1 cellular context compared by ENCODE assay signal in the genomic region with DNA sequence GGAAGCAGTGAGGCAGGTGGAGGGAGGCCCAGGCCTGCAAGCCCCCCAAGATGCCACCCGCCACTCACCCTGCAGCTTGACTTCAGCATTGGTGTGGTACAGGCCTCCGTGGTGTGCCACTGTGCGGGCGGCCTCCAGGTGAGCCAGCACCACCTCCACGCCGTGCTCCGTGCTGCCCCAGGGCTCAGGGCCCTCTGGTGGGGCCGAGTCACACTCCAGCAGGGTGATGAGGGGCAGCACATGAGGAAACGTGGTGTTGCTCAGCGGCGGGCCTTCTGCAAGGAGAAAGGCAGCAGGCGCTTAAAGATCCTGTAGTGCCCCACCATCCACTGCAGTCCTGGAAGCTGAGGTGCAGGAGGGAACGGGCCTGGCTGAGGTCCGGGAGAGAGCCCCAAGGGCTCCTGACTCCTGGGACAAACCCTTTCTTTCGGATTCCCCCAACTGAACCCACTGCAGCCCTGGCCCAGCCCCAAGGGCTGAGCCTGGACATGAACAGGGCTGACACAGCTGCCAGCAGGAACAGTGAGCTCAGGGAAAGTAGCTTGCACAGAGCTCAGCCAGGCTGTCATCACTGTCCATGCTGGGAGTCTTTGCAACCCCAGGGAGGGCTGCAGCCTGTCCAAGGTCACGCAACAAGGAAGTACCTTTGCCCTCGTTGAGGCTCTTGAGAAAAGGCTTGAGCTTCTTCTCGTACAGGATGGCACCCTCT.
TF ChIP-seq lines count a peak whose summit lies in the region.

No MANE protein-coding gene starts in this region.

TF ChIP-seq in A549, 52 proteins besides CTCF, POLR2A, EP300 and RAD21 (continued from another document):
- TF ChIP-seq, protein P1, sequence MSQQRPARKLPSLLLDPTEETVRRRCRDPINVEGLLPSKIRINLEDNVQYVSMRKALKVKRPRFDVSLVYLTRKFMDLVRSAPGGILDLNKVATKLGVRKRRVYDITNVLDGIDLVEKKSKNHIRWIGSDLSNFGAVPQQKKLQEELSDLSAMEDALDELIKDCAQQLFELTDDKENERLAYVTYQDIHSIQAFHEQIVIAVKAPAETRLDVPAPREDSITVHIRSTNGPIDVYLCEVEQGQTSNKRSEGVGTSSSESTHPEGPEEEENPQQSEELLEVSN (IDR thresholded peaks at IDR 0.05; ENCODE audit: borderline replicate concordance, low read depth), result no peak
- TF ChIP-seq RARB (CRISPR knock-in tag; IDR thresholded peaks at IDR 0.05) (no peak), BHLHE40 (IDR thresholded peaks at IDR 0.05; ENCODE audit: low read depth, low read length) (no peak)
